12 cellular contexts compared by ENCODE assay signal in the genomic region with DNA sequence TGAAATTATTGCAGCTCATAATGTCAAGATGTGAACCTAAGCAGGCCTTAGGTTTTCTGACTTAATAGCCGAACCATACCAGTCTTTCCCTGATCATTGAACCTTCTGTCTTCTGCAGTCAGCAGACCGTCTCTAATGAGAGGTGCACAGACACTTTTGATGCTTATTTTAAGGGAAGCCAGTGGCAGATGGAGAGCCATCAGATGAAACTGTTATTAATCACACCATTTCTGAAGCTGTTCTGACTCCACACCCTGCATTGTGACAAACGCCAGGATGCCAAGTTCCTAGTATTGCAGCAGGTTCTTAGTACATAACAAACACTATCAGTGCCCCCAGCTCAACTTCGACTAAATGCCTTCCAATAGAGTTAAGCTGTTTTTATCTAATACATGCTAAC. TPM values are rescaled to one million over a fixed set of nuclear protein-coding genes. Genes with fewer than 3 reads are reported as not detected.
DNase-seq lines count a peak whose midpoint lies in the region; ATAC-seq and TF ChIP-seq lines count a peak whose summit lies in the region.
"Had no signal": no experiment of that assay in that cellular context is flagged by ENCODE, and none has a peak within 500 bp of the region (broad histone marks: within the 10 kb centered on the region; RNA-seq: fewer than 3 reads in every experiment).

No MANE protein-coding gene starts in this region.

- no peaks in the 10 kb centered on the region for H3K9me3 Mint-ChIP-seq in activated naive CD4-positive, alpha-beta T cell treated with anti-CD3 and anti-CD28 coated beads, Interleukin-2, amount 50 U/mL, for 24 hours
- H3K9me3 Mint-ChIP-seq in T-cell: no peaks in the 10 kb centered on the region

- TF ChIP-seq CTCF in right atrium auricular region (IDR thresholded peaks at IDR 0.05): no peak
- no peak for TF ChIP-seq CTCF in thoracic aorta (IDR thresholded peaks at IDR 0.05)

- H3K9me3 ChIP-seq in right atrium auricular region: no peaks in the 10 kb centered on the region
- no peaks in the 10 kb centered on the region for H3K9me3 ChIP-seq in thoracic aorta
- H3K9me3 ChIP-seq: SK-N-SH had no signal

- H3K27ac ChIP-seq in right atrium auricular region (peak overlapping the region; percentile 64 to 81), thoracic aorta (peak overlapping the region; percentile 44 to 45)

- peak overlapping the region; percentile 96 for H3K27ac Mint-ChIP-seq in activated naive CD4-positive, alpha-beta T cell treated with anti-CD3 and anti-CD28 coated beads, Interleukin-2, amount 50 U/mL, for 24 hours
- H3K27ac Mint-ChIP-seq in T-cell: peak overlapping the region; percentile 93 to 95

- POLR2A ChIA-PET in T-cell (lab: Charles Lee): interaction anchor here in 1 of 2 donors (0.7 to 1.0 kb wide), 2 partner anchors 11 to 150 kb away, joined by 3 to 6 read pairs; no protein-coding TSS in a partner anchor

- CTCF ChIA-PET in T-cell (lab: Charles Lee): interaction anchor here (0.5 to 2.1 kb wide), 13 partner anchors 10 to 859 kb away, joined by 3 to 15 read pairs (median 4); no protein-coding TSS in a partner anchor

- no peak overlapping the region for H3K4me3 ChIP-seq in right atrium auricular region
- H3K4me3 ChIP-seq in thoracic aorta: no peak overlapping the region

- no peaks in the 10 kb centered on the region for H3K27me3 ChIP-seq in right atrium auricular region
- H3K27me3 ChIP-seq in thoracic aorta (replicated peaks; ENCODE audit: insufficient read depth): no peaks in the 10 kb centered on the region

- ATAC-seq in T-cell (replicated peaks in 1 of 4) (no peak), thoracic aorta (ENCODE audit: insufficient number of reproducible peaks, low FRiP score, low read depth) (no peak), HG02623 (IDR thresholded peaks at IDR 0.05; ENCODE audit: unreplicated experiment) (no peak), HG02884 (IDR thresholded peaks at IDR 0.05; ENCODE audit: unreplicated experiment) (no peak), GM21367 (IDR thresholded peaks at IDR 0.05; ENCODE audit: unreplicated experiment) (no peak)

- H3K4me1 ChIP-seq in right atrium auricular region (peaks cover 0 to 92% of the 10 kb centered on the region in 2 donors), thoracic aorta (ENCODE audit: control insufficient read depth in 1 of 2, low read depth in 2 of 2) (peaks cover 74 to 89% of the 10 kb centered on the region in 2 donors)

- H3K4me3 Mint-ChIP-seq in activated naive CD4-positive, alpha-beta T cell treated with anti-CD3 and anti-CD28 coated beads, Interleukin-2, amount 50 U/mL, for 24 hours: peak overlapping the region; percentile 45
- peak overlapping the region in 1 of 3 donors; percentile 47 for H3K4me3 Mint-ChIP-seq in T-cell

- H3K27me3 Mint-ChIP-seq in activated naive CD4-positive, alpha-beta T cell treated with anti-CD3 and anti-CD28 coated beads, Interleukin-2, amount 50 U/mL, for 24 hours: no peaks in the 10 kb centered on the region
- H3K27me3 Mint-ChIP-seq in T-cell: no peaks in the 10 kb centered on the region

- H3K36me3 Mint-ChIP-seq in activated naive CD4-positive, alpha-beta T cell treated with anti-CD3 and anti-CD28 coated beads, Interleukin-2, amount 50 U/mL, for 24 hours: peaks cover 5% of the 10 kb centered on the region
- H3K36me3 Mint-ChIP-seq in T-cell: peaks cover 9% of the 10 kb centered on the region

- DNase-seq in activated naive CD4-positive, alpha-beta T cell (lab: John Stamatoyannopoulos, UW): no peak
- DNase-seq in T-cell (no peak), right atrium auricular region (ENCODE audit: low spot score) (no peak), thoracic aorta (ENCODE audit: low spot score) (no peak)
- DNase-seq: NCI-H1436 treated with DMSO at 0.1 percent for 48 hours, NCI-H345, SK-N-SH, trophoblast cell had no signal

- H3K36me3 ChIP-seq in right atrium auricular region (no peaks in the 10 kb centered on the region), thoracic aorta (no peaks in the 10 kb centered on the region)

- H3K4me1 Mint-ChIP-seq in activated naive CD4-positive, alpha-beta T cell treated with anti-CD3 and anti-CD28 coated beads, Interleukin-2, amount 50 U/mL, for 24 hours: peaks cover 91% of the 10 kb centered on the region
- H3K4me1 Mint-ChIP-seq in T-cell: peaks cover 78 to 89% (median 85%) of the 10 kb centered on the region in 3 donors

RNA-seq across cellular contexts. Expression of gene PIK3R1, which starts 43.0 kb away (rescaled TPM):
- total RNA-seq in T-cell (100 to 1,000 TPM in 3 of 5 donors, 10 to 100 TPM in 2; 83.7 to 370 (median 105) TPM), right atrium auricular region (10 to 100 TPM; 87.0 to 91.1 TPM), thoracic aorta (10 to 100 TPM; 81.8 to 91.5 TPM)
